In genomic region chr10:33047655-33048054, GRCh38 we compare ENCODE assay signal across 19 cellular contexts.
"Had no signal": no experiment of that assay in that cellular context is flagged by ENCODE, and none has a peak within 500 bp of the region (broad histone marks: within the 10 kb centered on the region; RNA-seq: fewer than 3 reads in every experiment).

No MANE protein-coding gene starts in this region.

- ATAC-seq: gastrocnemius medialis, heart right ventricle, left colon, pancreas had no signal

- H3K36me3 ChIP-seq: ascending aorta, gastrocnemius medialis, heart right ventricle, neural progenitor cell, pancreas, sigmoid colon, spleen, thoracic aorta, upper lobe of right lung had no signal

- DNase-seq: activated CD4-positive, alpha-beta T cell treated with anti-CD3 and anti-CD28 coated beads, Interleukin-2, amount 50 U/mL, for 1 hour; activated naive CD4-positive, alpha-beta T cell treated with Interleukin-2 at 50 U/mL for 16 hours; activated T-cell treated with anti-CD3 and anti-CD28 coated beads for 4 hours; dorsolateral prefrontal cortex; endodermal cell; erythroblast; gastrocnemius medialis; heart right ventricle; left colon; naive B cell; pancreas; sigmoid colon; spleen; stimulated activated CD4-positive, alpha-beta T cell treated with anti-CD3 and anti-CD28 coated beads, Interleukin-1b, Interleukin-23, amount 100 ng/mL, for 48 hours; upper lobe of right lung had no signal

- H3K27me3 ChIP-seq: ascending aorta, dorsolateral prefrontal cortex, gastrocnemius medialis, heart right ventricle, neural progenitor cell, pancreas, sigmoid colon, spleen, upper lobe of right lung had no signal

- H3K4me2 ChIP-seq: neural progenitor cell had no signal

- H2AFZ ChIP-seq: neural progenitor cell had no signal

- H3K27ac Mint-ChIP-seq: activated T-helper 17 cell treated with anti-CD3 and anti-CD28 coated beads, Interleukin-2, amount 50 U/mL, for 72 hours; endodermal cell; neural progenitor cell had no signal

- H3K4me3 Mint-ChIP-seq: activated T-helper 17 cell treated with anti-CD3 and anti-CD28 coated beads, Interleukin-2, amount 50 U/mL, for 72 hours; endodermal cell; naive B cell; neural progenitor cell had no signal

- H3K27me3 Mint-ChIP-seq: activated T-helper 17 cell treated with anti-CD3 and anti-CD28 coated beads, Interleukin-2, amount 50 U/mL, for 72 hours had no signal

- H3K4me1 ChIP-seq: ascending aorta, gastrocnemius medialis, heart right ventricle, neural progenitor cell, sigmoid colon, spleen, upper lobe of right lung had no signal

- H3K4me3 ChIP-seq: ascending aorta, dorsolateral prefrontal cortex, gastrocnemius medialis, heart right ventricle, neural progenitor cell, pancreas, sigmoid colon, spleen, thoracic aorta, upper lobe of right lung had no signal

- H3K36me3 Mint-ChIP-seq: naive B cell, neural progenitor cell had no signal

- H3K9me3 Mint-ChIP-seq: activated T-helper 17 cell treated with anti-CD3 and anti-CD28 coated beads, Interleukin-2, amount 50 U/mL, for 72 hours; naive B cell had no signal

- H3K27ac ChIP-seq: ascending aorta, dorsolateral prefrontal cortex, gastrocnemius medialis, heart right ventricle, neural progenitor cell, pancreas, sigmoid colon, spleen, thoracic aorta, upper lobe of right lung had no signal

- H3K9me3 ChIP-seq: ascending aorta, gastrocnemius medialis, pancreas, sigmoid colon, spleen, thoracic aorta, upper lobe of right lung had no signal
